1 cellular context compared by ENCODE assay signal in genomic region chr4:168651864-168652263, GRCh38.
TF ChIP-seq lines count a peak whose summit lies in the region.

No MANE protein-coding gene starts in this region.

TF ChIP-seq in GM23338, 12 proteins besides CTCF, POLR2A, EP300 and RAD21 (continued from another document):
- TF ChIP-seq ZNF462 (CRISPR knock-in tag; IDR thresholded peaks at IDR 0.05) (no peak), REST (IDR thresholded peaks at IDR 0.05; ENCODE audit: unreplicated experiment) (no peak), ZNF114 (CRISPR knock-in tag; IDR thresholded peaks at IDR 0.05) (no peak), STAT1 (IDR thresholded peaks at IDR 0.05; ENCODE audit: unreplicated experiment) (no peak)
